In the genomic region with DNA sequence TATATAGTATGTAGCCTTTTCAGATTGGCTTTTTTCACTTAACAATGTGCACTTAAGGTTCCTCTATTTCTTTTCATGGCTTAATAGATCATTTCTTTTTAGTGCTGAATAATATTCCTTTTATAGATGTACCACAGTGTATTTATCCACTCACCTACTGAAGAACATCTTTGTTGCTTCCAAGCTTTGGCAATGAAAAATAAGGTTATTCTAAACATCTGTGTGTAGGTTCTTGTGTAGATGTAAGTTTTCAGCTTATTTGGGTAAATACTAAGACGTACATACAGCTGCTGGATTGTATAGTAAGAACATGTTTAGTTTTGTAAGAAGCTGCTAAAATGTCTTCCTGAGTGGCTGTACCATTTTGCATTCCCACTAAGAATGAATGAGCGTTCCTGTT, we compare ENCODE assay signal across 5 cellular contexts.
TF ChIP-seq lines count a peak whose summit lies in the region.

No MANE protein-coding gene starts in this region.

TF ChIP-seq in SK-N-SH treated with all-trans-retinoic acid at 6 μM for 48 hours, 23 proteins besides CTCF, POLR2A, EP300 and RAD21:
- TF ChIP-seq, protein P1, sequence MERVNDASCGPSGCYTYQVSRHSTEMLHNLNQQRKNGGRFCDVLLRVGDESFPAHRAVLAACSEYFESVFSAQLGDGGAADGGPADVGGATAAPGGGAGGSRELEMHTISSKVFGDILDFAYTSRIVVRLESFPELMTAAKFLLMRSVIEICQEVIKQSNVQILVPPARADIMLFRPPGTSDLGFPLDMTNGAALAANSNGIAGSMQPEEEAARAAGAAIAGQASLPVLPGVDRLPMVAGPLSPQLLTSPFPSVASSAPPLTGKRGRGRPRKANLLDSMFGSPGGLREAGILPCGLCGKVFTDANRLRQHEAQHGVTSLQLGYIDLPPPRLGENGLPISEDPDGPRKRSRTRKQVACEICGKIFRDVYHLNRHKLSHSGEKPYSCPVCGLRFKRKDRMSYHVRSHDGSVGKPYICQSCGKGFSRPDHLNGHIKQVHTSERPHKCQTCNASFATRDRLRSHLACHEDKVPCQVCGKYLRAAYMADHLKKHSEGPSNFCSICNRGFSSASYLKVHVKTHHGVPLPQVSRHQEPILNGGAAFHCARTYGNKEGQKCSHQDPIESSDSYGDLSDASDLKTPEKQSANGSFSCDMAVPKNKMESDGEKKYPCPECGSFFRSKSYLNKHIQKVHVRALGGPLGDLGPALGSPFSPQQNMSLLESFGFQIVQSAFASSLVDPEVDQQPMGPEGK (CRISPR knock-in tag; IDR thresholded peaks at IDR 0.05; ENCODE audit: borderline replicate concordance) = no peak
- peak; percentile 97 for TF ChIP-seq ZNF8 (CRISPR knock-in tag; IDR thresholded peaks at IDR 0.05)
- TF ChIP-seq RARB (CRISPR knock-in tag; IDR thresholded peaks at IDR 0.05) = no peak
- TF ChIP-seq ZFP3 (CRISPR knock-in tag; IDR thresholded peaks at IDR 0.05) = no peak
- no peak for TF ChIP-seq CREB5 (CRISPR knock-in tag; IDR thresholded peaks at IDR 0.05; ENCODE audit: low read depth)
- TF ChIP-seq PPARA (CRISPR knock-in tag; IDR thresholded peaks at IDR 0.05; ENCODE audit: borderline replicate concordance) = no peak
- TF ChIP-seq BACH2 (CRISPR knock-in tag; IDR thresholded peaks at IDR 0.05; ENCODE audit: borderline replicate concordance) = no peak
- TF ChIP-seq ZNF70 (CRISPR knock-in tag; IDR thresholded peaks at IDR 0.05) = no peak
- TF ChIP-seq ESRRG (CRISPR knock-in tag; IDR thresholded peaks at IDR 0.05) = no peak

TF ChIP-seq in SK-N-SH, 30 proteins besides CTCF, POLR2A, EP300 and RAD21:
- TF ChIP-seq JUND (IDR thresholded peaks at IDR 0.05) (no peak), GABPA (IDR thresholded peaks at IDR 0.05; ENCODE audit: low read depth) (no peak), MEF2A (IDR thresholded peaks at IDR 0.05; ENCODE audit: borderline replicate concordance, low read depth) (no peak), FOXJ3 (CRISPR knock-in tag; IDR thresholded peaks at IDR 0.05) (no peak), EZH2phosphoT487 (IDR thresholded peaks at IDR 0.05; ENCODE audit: borderline replicate concordance, low read depth) (no peak), RXRA (IDR thresholded peaks at IDR 0.05; ENCODE audit: borderline replicate concordance, low read depth) (no peak), FOXM1 (IDR thresholded peaks at IDR 0.05; ENCODE audit: low read depth) (no peak), RFX5 (IDR thresholded peaks at IDR 0.05; ENCODE audit: low read length) (no peak), NFIC (IDR thresholded peaks at IDR 0.05; ENCODE audit: borderline replicate concordance) (no peak), RCOR1 (IDR thresholded peaks at IDR 0.05; ENCODE audit: low read length) (no peak), POLR2AphosphoS5 (IDR thresholded peaks at IDR 0.05; ENCODE audit: low read depth, low read length) (no peak)
- TF ChIP-seq, protein P2, sequence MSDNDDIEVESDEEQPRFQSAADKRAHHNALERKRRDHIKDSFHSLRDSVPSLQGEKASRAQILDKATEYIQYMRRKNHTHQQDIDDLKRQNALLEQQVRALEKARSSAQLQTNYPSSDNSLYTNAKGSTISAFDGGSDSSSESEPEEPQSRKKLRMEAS (IDR thresholded peaks at IDR 0.05; ENCODE audit: low read depth) = no peak

TF ChIP-seq in A549, 52 proteins besides CTCF, POLR2A, EP300 and RAD21:
- peak; percentile 89 for TF ChIP-seq HDAC2 (IDR thresholded peaks at IDR 0.05)
- TF ChIP-seq ELK1 (IDR thresholded peaks at IDR 0.05; ENCODE audit: low read depth, low read length) = no peak
- TF ChIP-seq NFE2L2 (conservative IDR thresholded peaks at IDR 0.05; ENCODE audit: low read length) = no peak
- TF ChIP-seq, protein P2 (IDR thresholded peaks at IDR 0.05) = no peak
- TF ChIP-seq KDM1A (IDR thresholded peaks at IDR 0.05; ENCODE audit: low read depth) = peak; percentile 93
- no peak for TF ChIP-seq HOXB5 (CRISPR knock-in tag; IDR thresholded peaks at IDR 0.05)

TF ChIP-seq in K562, 482 proteins besides CTCF, POLR2A, EP300 and RAD21:
- TF ChIP-seq SMAD3 (CRISPR knock-in tag; conservative IDR thresholded peaks at IDR 0.05) = no peak
- no peak for TF ChIP-seq THAP7 (CRISPR knock-in tag; IDR thresholded peaks at IDR 0.05)
- no peak for TF ChIP-seq RBFOX2 (IDR thresholded peaks at IDR 0.05; ENCODE audit: low read depth, low read length)
- TF ChIP-seq MYNN (IDR thresholded peaks at IDR 0.05) = no peak
- no peak for TF ChIP-seq MYNN (CRISPR knock-in tag; IDR thresholded peaks at IDR 0.05)
- no peak for TF ChIP-seq ZC3H11A (IDR thresholded peaks at IDR 0.05; ENCODE audit: low read depth, low read length)
- TF ChIP-seq ZBTB43 (CRISPR knock-in tag; IDR thresholded peaks at IDR 0.05) = no peak
- TF ChIP-seq PTBP1 (IDR thresholded peaks at IDR 0.05; ENCODE audit: low read depth, low read length) = no peak
- TF ChIP-seq PREB (CRISPR knock-in tag; IDR thresholded peaks at IDR 0.05) = no peak
- TF ChIP-seq KHSRP (IDR thresholded peaks at IDR 0.05) = no peak
- TF ChIP-seq ZNF146 (CRISPR knock-in tag; IDR thresholded peaks at IDR 0.05; ENCODE audit: unreplicated experiment) = peak; percentile 28
- peak; percentile 49 for TF ChIP-seq RBM25 (IDR thresholded peaks at IDR 0.05; ENCODE audit: low read depth, low read length, severe bottlenecking)
- TF ChIP-seq CBX1 (IDR thresholded peaks at IDR 0.05; ENCODE audit: low read depth) = no peak

TF ChIP-seq in H1, 55 proteins besides CTCF, POLR2A, EP300 and RAD21:
- TF ChIP-seq HDAC6 (IDR thresholded peaks at IDR 0.05; ENCODE audit: low read depth, low read length) (no peak), CHD2 (IDR thresholded peaks at IDR 0.05; ENCODE audit: low read length) (no peak), KDM1A (IDR thresholded peaks at IDR 0.05; ENCODE audit: borderline replicate concordance, low read length) (0 out of 2 replicates have a peak, but pooled peaks have one; percentile 64), CBX8 (IDR thresholded peaks at IDR 0.05; ENCODE audit: borderline replicate concordance, low read depth, low read length) (no peak), EGR1 (IDR thresholded peaks at IDR 0.05; ENCODE audit: borderline replicate concordance, low read depth, low read length) (no peak)
